Comparison of ENCODE assay signal across 8 cellular contexts in genomic region chr7:85185355-85186082, GRCh38. TPM values are rescaled to one million over a fixed set of nuclear protein-coding genes. Genes with fewer than 3 reads are reported as not detected.
A peak's percentile ranks its signal among the peaks of the same experiment; 100 is the strongest.
DNase-seq lines count a peak whose midpoint lies in the region; ATAC-seq and TF ChIP-seq lines count a peak whose summit lies in the region.

No MANE protein-coding gene starts in this region.

- 0% methylated on average over 42 of the region's 42 CpGs for WGBS in ectodermal cell, 2 experiments
- 3 to 4% methylated on average over 22 to 42 of the region's 42 CpGs for WGBS in upper lobe of left lung, 2 donors

- H3K9me3 ChIP-seq in ectodermal cell (ENCODE audit: control insufficient read depth, low read length) = no peaks in the 10 kb centered on the region
- H3K9me3 ChIP-seq in upper lobe of left lung = no peaks in the 10 kb centered on the region

- H3K27me3 ChIP-seq in ectodermal cell (ENCODE audit: control insufficient read depth, insufficient read depth, low read length, poor library complexity, severe bottlenecking) (peaks cover 56% of the 10 kb centered on the region), upper lobe of left lung (no peaks in the 10 kb centered on the region)

- peak; percentile 70 to 74 for ATAC-seq in upper lobe of left lung (ENCODE audit: low FRiP score in 2 of 2)
- ATAC-seq in GM18498 (IDR thresholded peaks at IDR 0.05; ENCODE audit: unreplicated experiment) = no peak

- TF ChIP-seq POLR2A in upper lobe of left lung (IDR thresholded peaks at IDR 0.05) = no peak

- TF ChIP-seq CTCF in GM20000 (IDR thresholded peaks at IDR 0.05; ENCODE audit: extremely low read depth, missing control alignments) (no peak), upper lobe of left lung (IDR thresholded peaks at IDR 0.05) (no peak)

- peak; percentile 14 for DNase-seq in GM20000 (ENCODE audit: low spot score)
- DNase-seq in NCI-H526 (lab: John Stamatoyannopoulos, UW) = peak; percentile 52 to 70
- peak; percentile 64 for DNase-seq in medulla oblongata (ENCODE audit: extremely low spot score)
- DNase-seq in upper lobe of left lung = peak; percentile 21 to 80
- DNase-seq in activated CD4-positive, alpha-beta T cell treated with anti-CD3 and anti-CD28 coated beads for 1 hour = no peak
- no peak for DNase-seq in stimulated activated CD4-positive, alpha-beta T cell treated with anti-CD3 and anti-CD28 coated beads, Interleukin-4, amount 100 ng/mL, for 24 hours

- H3K27ac ChIP-seq in ectodermal cell (ENCODE audit: insufficient read depth, low read depth, low read length, poor library complexity, severe bottlenecking) (no peak overlapping the region), upper lobe of left lung (peak overlapping the region in 3 of 4 donors; percentile 32 to 71 (median 69))

- peak overlapping the region; percentile 67 for H3K4me3 ChIP-seq in ectodermal cell (ENCODE audit: insufficient read depth, low read depth, low read length)
- H3K4me3 ChIP-seq in upper lobe of left lung = peak overlapping the region in 3 of 4 donors; percentile 36 to 50 (median 45)

- H3K4me1 ChIP-seq in ectodermal cell (ENCODE audit: control insufficient read depth, insufficient read depth, low read length) (no peaks in the 10 kb centered on the region), upper lobe of left lung (peaks cover 0 to 22% (median 21%) of the 10 kb centered on the region in 4 donors)

- no peak for TF ChIP-seq EP300 in upper lobe of left lung (IDR thresholded peaks at IDR 0.05)

- no peaks in the 10 kb centered on the region for H3K36me3 ChIP-seq in ectodermal cell (ENCODE audit: control insufficient read depth, insufficient read depth, low read length)
- H3K36me3 ChIP-seq in upper lobe of left lung = no peaks in the 10 kb centered on the region

RNA-seq across cellular contexts. Expression of gene SEMA3D, which starts 1.3 kb away (rescaled TPM):
- polyA plus RNA-seq in ectodermal cell (2013, experiment 1 of 4) = 2.2 TPM
- polyA plus RNA-seq in ectodermal cell (2013, experiment 2 of 4) = 1.5 TPM
- 2.4 TPM for polyA plus RNA-seq in ectodermal cell (2013, experiment 3 of 4)
- 3.0 TPM for polyA plus RNA-seq in ectodermal cell (2013, experiment 4 of 4)
- total RNA-seq in upper lobe of left lung = 1 to 10 TPM; 1.7 to 8.1 (median 3.5) TPM

Comparison
In these comparisons a context has a peak if more than half of its experiments do, and no peak if none do; other contexts are left out.
1. DNase-seq: peak in GM20000 (single experiment), NCI-H526 (2 of 2), medulla oblongata (single experiment) and upper lobe of left lung (2 of 2); none in activated CD4-positive, alpha-beta T cell treated with anti-CD3 and anti-CD28 coated beads for 1 hour (single experiment) and stimulated activated CD4-positive, alpha-beta T cell treated with anti-CD3 and anti-CD28 coated beads, Interleukin-4, amount 100 ng/mL, for 24 hours (single experiment).